9 cellular contexts compared by ENCODE assay signal in genomic region chr6:139364302-139364981, GRCh38. TPM values are rescaled to one million over a fixed set of nuclear protein-coding genes. Genes with fewer than 3 reads are reported as not detected.
DNase-seq lines count a peak whose midpoint lies in the region; ATAC-seq, FAIRE-seq and TF ChIP-seq lines count a peak whose summit lies in the region.
"Had no signal": no experiment of that assay in that cellular context is flagged by ENCODE, and none has a peak within 500 bp of the region (broad histone marks: within the 10 kb centered on the region; RNA-seq: fewer than 3 reads in every experiment).

No MANE protein-coding gene starts in this region.

- 53 to 55% methylated on average over 4 of the region's 4 CpGs for WGBS in gastroesophageal sphincter (ENCODE audit: low coverage in 1 of 2), 2 donors

- FAIRE-seq in TTC549 (lab: Jason Lieb, UNC): peak; percentile 96

- no peak overlapping the region for H3K27ac ChIP-seq in gastroesophageal sphincter
- H3K27ac ChIP-seq: SJSA1 had no signal

- ATAC-seq in GM19043 (IDR thresholded peaks at IDR 0.05; ENCODE audit: low read depth, unreplicated experiment) (peak; percentile 55), gastroesophageal sphincter (peak; percentile 26), GM21576 (IDR thresholded peaks at IDR 0.05; ENCODE audit: unreplicated experiment) (no peak), HG03521 (IDR thresholded peaks at IDR 0.05; ENCODE audit: unreplicated experiment) (no peak)

- peak; percentile 59 to 81 (median 74) for TF ChIP-seq CTCF in gastroesophageal sphincter (IDR thresholded peaks at IDR 0.05)

- TF ChIP-seq POLR2A in gastroesophageal sphincter (IDR thresholded peaks at IDR 0.05): no peak

- peak; percentile 28 for DNase-seq in COR-L47 (lab: John Stamatoyannopoulos, UW)
- peak; percentile 76 for DNase-seq in NCI-H146 (lab: John Stamatoyannopoulos, UW)
- DNase-seq in retina: peak; percentile 36

- H3K4me3 ChIP-seq in gastroesophageal sphincter: no peak overlapping the region
- H3K4me3 ChIP-seq: SJSA1 had no signal

- H3K4me1 ChIP-seq in gastroesophageal sphincter: peaks cover 0 to 17% (median 3%) of the 10 kb centered on the region in 3 donors

- no peaks in the 10 kb centered on the region for H3K36me3 ChIP-seq in gastroesophageal sphincter
- H3K36me3 ChIP-seq: SJSA1 had no signal

- no peaks in the 10 kb centered on the region for H3K9me3 ChIP-seq in gastroesophageal sphincter
- H3K9me3 ChIP-seq: SJSA1 had no signal

- no peak for TF ChIP-seq EP300 in gastroesophageal sphincter (IDR thresholded peaks at IDR 0.05)

- no peaks in the 10 kb centered on the region for H3K27me3 ChIP-seq in gastroesophageal sphincter

RNA-seq across cellular contexts. Expression of gene CITED2, which starts 10.0 kb away (rescaled TPM):
- 100 to 1,000 TPM; 103 to 553 (median 336) TPM for total RNA-seq in gastroesophageal sphincter

Comparison
In these comparisons a context has a peak if more than half of its experiments do, and no peak if none do; other contexts are left out.
1. ATAC-seq: peak in GM19043 (single experiment) and gastroesophageal sphincter (single experiment); none in GM21576 (single experiment) and HG03521 (single experiment).
2. Peak in every context shown above with its lines, with median percentiles within 50 percentile points of each other: DNase-seq.